Comparison of ENCODE assay signal across 20 cellular contexts in genomic region chr10:77144664-77145063, GRCh38.
"Had no signal": no experiment of that assay in that cellular context is flagged by ENCODE, and none has a peak within 500 bp of the region (broad histone marks: within the 10 kb centered on the region; RNA-seq: fewer than 3 reads in every experiment).

No MANE protein-coding gene starts in this region.

- H3K27me3 ChIP-seq: esophagus squamous epithelium, suprapubic skin, tibial artery had no signal

- H3K4me1 ChIP-seq: esophagus squamous epithelium, heart right ventricle had no signal

- H3K36me3 ChIP-seq: esophagus squamous epithelium, heart right ventricle, neutrophil, suprapubic skin, tibial artery had no signal

- H3K27ac ChIP-seq: esophagus squamous epithelium, heart right ventricle, neutrophil, psoas muscle, suprapubic skin, tibial artery had no signal

- DNase-seq: activated CD4-positive, alpha-beta T cell treated with anti-CD3 and anti-CD28 coated beads for 4 hours; activated CD4-positive, alpha-beta T cell treated with anti-CD3 and anti-CD28 coated beads, Interleukin-2, amount 50 U/mL, for 4 hours; activated naive CD4-positive, alpha-beta T cell; activated T-cell treated with anti-CD3 and anti-CD28 coated beads for 4 hours; activated T-cell treated with anti-CD3 and anti-CD28 coated beads, Interleukin-2, amount 50 U/mL, for 72 hours; anterior cingulate cortex; dermis blood vessel endothelial cell; effector CD4-positive, alpha-beta T cell; esophagus squamous epithelium; foreskin melanocyte; heart right ventricle; naive B cell; nephron progenitor cell; psoas muscle; stimulated activated CD4-positive, alpha-beta T cell treated with anti-CD3 and anti-CD28 coated beads, Interleukin-2, amount 100 ng/mL, for 24 hours; stimulated activated naive CD4-positive, alpha-beta T cell; tibial artery had no signal

- H3K9me3 ChIP-seq: esophagus squamous epithelium, heart right ventricle, neutrophil, psoas muscle, suprapubic skin, tibial artery had no signal

- H3K4me3 ChIP-seq: esophagus squamous epithelium, heart right ventricle, psoas muscle, smooth muscle cell, suprapubic skin, tibial artery had no signal
